Comparison of ENCODE assay signal across 24 cellular contexts in the genomic region with DNA sequence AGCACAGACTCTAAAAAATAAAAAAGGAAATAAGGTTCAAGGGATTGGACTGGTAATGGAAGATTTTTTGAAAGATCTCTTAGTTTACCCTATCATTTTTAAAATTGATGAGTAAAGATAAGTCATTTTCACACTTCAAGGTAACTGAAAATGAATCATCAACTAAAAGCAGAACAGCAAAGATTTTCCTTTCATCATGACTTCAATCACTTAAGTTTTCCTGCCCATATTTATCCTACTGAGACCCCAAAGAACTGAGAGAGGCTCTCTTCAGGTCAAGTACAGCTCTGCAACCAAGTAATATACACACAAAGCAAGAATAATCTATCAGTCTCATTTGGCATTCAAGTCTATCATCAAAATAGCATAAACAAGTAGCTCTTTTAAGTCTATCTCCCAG.
DNase-seq lines count a peak whose midpoint lies in the region; ATAC-seq, FAIRE-seq and TF ChIP-seq lines count a peak whose summit lies in the region.
"Had no signal": no experiment of that assay in that cellular context is flagged by ENCODE, and none has a peak within 500 bp of the region (broad histone marks: within the 10 kb centered on the region; RNA-seq: fewer than 3 reads in every experiment).

No MANE protein-coding gene starts in this region.

- H3K27ac Mint-ChIP-seq in activated naive CD8-positive, alpha-beta T cell treated with anti-CD3 and anti-CD28 coated beads, Interleukin-2, amount 50 U/mL, for 24 hours: no peak overlapping the region
- H3K27ac Mint-ChIP-seq in activated naive CD8-positive, alpha-beta T cell treated with anti-CD3 and anti-CD28 coated beads for 36 hours: no peak overlapping the region
- peak overlapping the region; percentile 1 for H3K27ac Mint-ChIP-seq in stimulated activated naive CD8-positive, alpha-beta T cell treated with anti-CD3 and anti-CD28 coated beads, Interleukin-15, Interleukin-2, amounts not matched to agents 100 ng/mL and 50 ng/mL, for 24 hours
- H3K27ac Mint-ChIP-seq in WTC11: no peak overlapping the region
- H3K27ac Mint-ChIP-seq: CD14-positive monocyte; CD4-positive, alpha-beta T cell; CD8-positive, alpha-beta memory T cell; GM23338; H9; HFFc6 had no signal

- peaks cover 3% of the 10 kb centered on the region for H3K4me1 Mint-ChIP-seq in activated naive CD8-positive, alpha-beta T cell treated with anti-CD3 and anti-CD28 coated beads, Interleukin-2, amount 50 U/mL, for 24 hours
- peaks cover 2% of the 10 kb centered on the region for H3K4me1 Mint-ChIP-seq in activated naive CD8-positive, alpha-beta T cell treated with anti-CD3 and anti-CD28 coated beads for 36 hours
- H3K4me1 Mint-ChIP-seq in stimulated activated naive CD8-positive, alpha-beta T cell treated with anti-CD3 and anti-CD28 coated beads, Interleukin-15, Interleukin-2, amounts not matched to agents 100 ng/mL and 50 ng/mL, for 24 hours (ENCODE audit: low read depth): peaks cover 4% of the 10 kb centered on the region
- peaks cover 8% of the 10 kb centered on the region for H3K4me1 Mint-ChIP-seq in WTC11
- H3K4me1 Mint-ChIP-seq: CD14-positive monocyte; CD8-positive, alpha-beta memory T cell had no signal

- H3K4me3 ChIP-seq in bronchial epithelial cell (ENCODE audit: low read depth, low read length): no peak overlapping the region
- H3K4me3 ChIP-seq: A549; BLaER1 treated with 17β-estradiol and CSF1 and Interleukin-3, amounts not matched to agents 10 nM and 100 nM; GM12878; GM23338 had no signal

- POLR2A ChIA-PET in WTC11 (lab: Charles Lee): interaction anchor here (0.6 kb wide), 1 partner anchor 24 kb away, joined by 3 read pairs; no protein-coding TSS in a partner anchor

- no peaks in the 10 kb centered on the region for H3K36me3 ChIP-seq in bronchial epithelial cell (ENCODE audit: control insufficient read depth, insufficient read depth, low read length)
- H3K36me3 ChIP-seq: BE2C; BLaER1 treated with 17β-estradiol and CSF1 and Interleukin-3, amounts not matched to agents 10 nM and 100 nM had no signal

- DNase-seq in activated naive CD8-positive, alpha-beta T cell treated with anti-CD3 and anti-CD28 coated beads, Interleukin-2, amount 50 U/mL, for 24 hours: no peak
- DNase-seq in activated naive CD8-positive, alpha-beta T cell treated with anti-CD3 and anti-CD28 coated beads for 36 hours: no peak
- DNase-seq in bronchial epithelial cell (ENCODE audit: low read depth): peak; percentile 45
- no peak for DNase-seq in cerebellar cortex (ENCODE audit: low spot score)
- no peak for DNase-seq in WTC11 (ENCODE audit: low spot score)
- DNase-seq: 8988T; ACHN; AML-193; BE2C; CD4-positive, alpha-beta T cell; CD8-positive, alpha-beta memory T cell; DMS 273 treated with DMSO at 0.1 percent for 48 hours; DMS79; EL; GDM1; H9; HFFc6 had no signal

- CTCF ChIA-PET in WTC11 (lab: Charles Lee): no interaction called here

- H3K9me3 Mint-ChIP-seq in activated naive CD8-positive, alpha-beta T cell treated with anti-CD3 and anti-CD28 coated beads, Interleukin-2, amount 50 U/mL, for 24 hours: peaks cover 3% of the 10 kb centered on the region
- H3K9me3 Mint-ChIP-seq in activated naive CD8-positive, alpha-beta T cell treated with anti-CD3 and anti-CD28 coated beads for 36 hours: no peaks in the 10 kb centered on the region
- no peaks in the 10 kb centered on the region for H3K9me3 Mint-ChIP-seq in stimulated activated naive CD8-positive, alpha-beta T cell treated with anti-CD3 and anti-CD28 coated beads, Interleukin-15, Interleukin-2, amounts not matched to agents 100 ng/mL and 50 ng/mL, for 24 hours
- H3K9me3 Mint-ChIP-seq in WTC11: peaks cover 34% of the 10 kb centered on the region
- H3K9me3 Mint-ChIP-seq: CD4-positive, alpha-beta T cell; GM23338; H9 had no signal

- no peak overlapping the region for H3K4me3 Mint-ChIP-seq in activated naive CD8-positive, alpha-beta T cell treated with anti-CD3 and anti-CD28 coated beads, Interleukin-2, amount 50 U/mL, for 24 hours
- H3K4me3 Mint-ChIP-seq in activated naive CD8-positive, alpha-beta T cell treated with anti-CD3 and anti-CD28 coated beads for 36 hours: no peak overlapping the region
- H3K4me3 Mint-ChIP-seq in stimulated activated naive CD8-positive, alpha-beta T cell treated with anti-CD3 and anti-CD28 coated beads, Interleukin-15, Interleukin-2, amounts not matched to agents 100 ng/mL and 50 ng/mL, for 24 hours: no peak overlapping the region
- no peak overlapping the region for H3K4me3 Mint-ChIP-seq in WTC11
- H3K4me3 Mint-ChIP-seq: CD14-positive monocyte; CD4-positive, alpha-beta T cell; CD8-positive, alpha-beta memory T cell; GM23338; H9; HFFc6 had no signal

- TF ChIP-seq CTCF in bronchial epithelial cell (IDR thresholded peaks at IDR 0.05; ENCODE audit: insufficient read depth, low read length, severe bottlenecking) (no peak), WTC11 (IDR thresholded peaks at IDR 0.05) (no peak)

- peak; percentile 65 for ATAC-seq in activated naive CD8-positive, alpha-beta T cell treated with anti-CD3 and anti-CD28 coated beads, Interleukin-2, amount 50 U/mL, for 24 hours
- ATAC-seq in WTC11: no peak
- ATAC-seq: A549, GM12878, GM23338 had no signal

- H3K27me3 Mint-ChIP-seq in activated naive CD8-positive, alpha-beta T cell treated with anti-CD3 and anti-CD28 coated beads, Interleukin-2, amount 50 U/mL, for 24 hours: no peaks in the 10 kb centered on the region
- H3K27me3 Mint-ChIP-seq in activated naive CD8-positive, alpha-beta T cell treated with anti-CD3 and anti-CD28 coated beads for 36 hours: no peaks in the 10 kb centered on the region
- peaks cover 5% of the 10 kb centered on the region for H3K27me3 Mint-ChIP-seq in stimulated activated naive CD8-positive, alpha-beta T cell treated with anti-CD3 and anti-CD28 coated beads, Interleukin-15, Interleukin-2, amounts not matched to agents 100 ng/mL and 50 ng/mL, for 24 hours
- no peaks in the 10 kb centered on the region for H3K27me3 Mint-ChIP-seq in WTC11 (ENCODE audit: low read depth)
- H3K27me3 Mint-ChIP-seq: CD4-positive, alpha-beta T cell had no signal

- no peak for FAIRE-seq in bronchial epithelial cell (lab: Jason Lieb, UNC)
- FAIRE-seq: A549, GM12878, GM19239 had no signal

- no peaks in the 10 kb centered on the region for H3K27me3 ChIP-seq in bronchial epithelial cell (ENCODE audit: control insufficient read depth, insufficient read depth, low read length)
- H3K27me3 ChIP-seq: BE2C; BLaER1 treated with 17β-estradiol and CSF1 and Interleukin-3, amounts not matched to agents 10 nM and 100 nM had no signal

- no peaks in the 10 kb centered on the region for H3K36me3 Mint-ChIP-seq in activated naive CD8-positive, alpha-beta T cell treated with anti-CD3 and anti-CD28 coated beads, Interleukin-2, amount 50 U/mL, for 24 hours (ENCODE audit: low read depth)
- H3K36me3 Mint-ChIP-seq in activated naive CD8-positive, alpha-beta T cell treated with anti-CD3 and anti-CD28 coated beads for 36 hours: no peaks in the 10 kb centered on the region
- no peaks in the 10 kb centered on the region for H3K36me3 Mint-ChIP-seq in stimulated activated naive CD8-positive, alpha-beta T cell treated with anti-CD3 and anti-CD28 coated beads, Interleukin-15, Interleukin-2, amounts not matched to agents 100 ng/mL and 50 ng/mL, for 24 hours (ENCODE audit: low read depth)
- H3K36me3 Mint-ChIP-seq in WTC11: no peaks in the 10 kb centered on the region; the same call in none of the 2 replicates
- H3K36me3 Mint-ChIP-seq: CD14-positive monocyte; CD8-positive, alpha-beta memory T cell had no signal

TF ChIP-seq in WTC11, 78 proteins besides CTCF, POLR2A, EP300 and RAD21:
- TF ChIP-seq ATF1 (CRISPR knock-in tag; IDR thresholded peaks at IDR 0.05): no peak
- TF ChIP-seq PRRX2 (CRISPR knock-in tag; IDR thresholded peaks at IDR 0.05): no peak
- TF ChIP-seq TEAD4 (CRISPR knock-in tag; IDR thresholded peaks at IDR 0.05): no peak
- TF ChIP-seq, protein P1, sequence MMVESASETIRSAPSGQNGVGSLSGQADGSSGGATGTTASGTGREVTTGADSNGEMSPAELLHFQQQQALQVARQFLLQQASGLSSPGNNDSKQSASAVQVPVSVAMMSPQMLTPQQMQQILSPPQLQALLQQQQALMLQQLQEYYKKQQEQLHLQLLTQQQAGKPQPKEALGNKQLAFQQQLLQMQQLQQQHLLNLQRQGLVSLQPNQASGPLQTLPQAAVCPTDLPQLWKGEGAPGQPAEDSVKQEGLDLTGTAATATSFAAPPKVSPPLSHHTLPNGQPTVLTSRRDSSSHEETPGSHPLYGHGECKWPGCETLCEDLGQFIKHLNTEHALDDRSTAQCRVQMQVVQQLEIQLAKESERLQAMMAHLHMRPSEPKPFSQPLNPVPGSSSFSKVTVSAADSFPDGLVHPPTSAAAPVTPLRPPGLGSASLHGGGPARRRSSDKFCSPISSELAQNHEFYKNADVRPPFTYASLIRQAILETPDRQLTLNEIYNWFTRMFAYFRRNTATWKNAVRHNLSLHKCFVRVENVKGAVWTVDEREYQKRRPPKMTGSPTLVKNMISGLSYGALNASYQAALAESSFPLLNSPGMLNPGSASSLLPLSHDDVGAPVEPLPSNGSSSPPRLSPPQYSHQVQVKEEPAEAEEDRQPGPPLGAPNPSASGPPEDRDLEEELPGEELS (CRISPR knock-in tag; IDR thresholded peaks at IDR 0.05): no peak
- TF ChIP-seq SMAD3 (CRISPR knock-in tag; IDR thresholded peaks at IDR 0.05; ENCODE audit: borderline replicate concordance): no peak
- TF ChIP-seq GABPB1 (CRISPR knock-in tag; IDR thresholded peaks at IDR 0.05): no peak
- TF ChIP-seq NR2C2 (CRISPR knock-in tag; IDR thresholded peaks at IDR 0.05): no peak
- TF ChIP-seq ZNF416 (CRISPR knock-in tag; IDR thresholded peaks at IDR 0.05): no peak
- TF ChIP-seq, protein P2, sequence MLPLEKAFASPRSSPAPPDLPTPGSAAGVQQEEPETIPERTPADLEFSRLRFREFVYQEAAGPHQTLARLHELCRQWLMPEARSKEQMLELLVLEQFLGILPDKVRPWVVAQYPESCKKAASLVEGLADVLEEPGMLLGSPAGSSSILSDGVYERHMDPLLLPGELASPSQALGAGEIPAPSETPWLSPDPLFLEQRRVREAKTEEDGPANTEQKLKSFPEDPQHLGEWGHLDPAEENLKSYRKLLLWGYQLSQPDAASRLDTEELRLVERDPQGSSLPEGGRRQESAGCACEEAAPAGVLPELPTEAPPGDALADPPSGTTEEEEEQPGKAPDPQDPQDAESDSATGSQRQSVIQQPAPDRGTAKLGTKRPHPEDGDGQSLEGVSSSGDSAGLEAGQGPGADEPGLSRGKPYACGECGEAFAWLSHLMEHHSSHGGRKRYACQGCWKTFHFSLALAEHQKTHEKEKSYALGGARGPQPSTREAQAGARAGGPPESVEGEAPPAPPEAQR (CRISPR knock-in tag; IDR thresholded peaks at IDR 0.05): no peak
- TF ChIP-seq FOXK1 (CRISPR knock-in tag; IDR thresholded peaks at IDR 0.05): no peak
- TF ChIP-seq ETV6 (CRISPR knock-in tag; IDR thresholded peaks at IDR 0.05): no peak
- no peak for TF ChIP-seq CREM (CRISPR knock-in tag; IDR thresholded peaks at IDR 0.05)
- no peak for TF ChIP-seq ZNF671 (CRISPR knock-in tag; IDR thresholded peaks at IDR 0.05)
